ENCODE assay signal across 21 cellular contexts in the genomic region with DNA sequence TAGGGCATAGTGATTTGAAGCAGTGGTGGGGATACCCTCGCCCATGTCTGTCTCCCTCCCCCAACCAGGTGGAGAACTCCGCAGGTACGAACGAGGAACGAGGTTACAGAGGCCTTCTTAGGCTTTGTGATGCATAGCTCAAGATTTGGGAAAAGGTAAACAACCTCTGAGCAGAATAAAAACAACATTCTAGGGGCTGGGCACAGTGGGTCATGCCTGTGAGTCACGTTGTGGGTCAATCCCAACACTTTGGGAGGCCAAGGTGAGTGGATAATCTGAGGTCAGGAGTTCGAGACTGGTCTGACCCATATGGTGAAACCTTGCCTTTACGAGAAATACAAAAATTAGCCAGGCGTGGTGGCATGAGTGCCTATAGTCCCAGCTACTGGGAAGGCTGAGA. TPM values are rescaled to one million over a fixed set of nuclear protein-coding genes. Genes with fewer than 3 reads are reported as not detected.
A peak's percentile ranks its signal among the peaks of the same experiment; 100 is the strongest.
DNase-seq lines count a peak whose midpoint lies in the region; ATAC-seq, FAIRE-seq and TF ChIP-seq lines count a peak whose summit lies in the region.
"Had no signal": no experiment of that assay in that cellular context is flagged by ENCODE, and none has a peak within 500 bp of the region (broad histone marks: within the 10 kb centered on the region; RNA-seq: fewer than 3 reads in every experiment).

No MANE protein-coding gene starts in this region.

- H4K8ac ChIP-seq in H1 (ENCODE audit: extremely low read depth, insufficient read depth, low read length) = no peak overlapping the region

- no peak for TF ChIP-seq POLR2A in H1 (IDR thresholded peaks at IDR 0.05; ENCODE audit: control extremely low read depth in 1 of 2, low read depth in 2 of 2, low read length in 2 of 2)

- CTCF ChIA-PET in activated CD4-positive, alpha-beta T cell treated with anti-CD3 and anti-CD28 coated beads for 36 hours (lab: Charles Lee) = interaction anchor here (1.2 to 2.4 kb wide), 6 partner anchors 9 to 115 kb away, joined by 3 to 16 read pairs (median 5); no protein-coding TSS in a partner anchor
- CTCF ChIA-PET in H1 (lab: Charles Lee; ENCODE audit: partially characterized antibody) = interaction anchor here (0.7 to 3.8 kb wide), 10 partner anchors 9 to 107 kb away, joined by 3 to 15 read pairs (median 4); no protein-coding TSS in a partner anchor

- H3K4me1 Mint-ChIP-seq in activated CD4-positive, alpha-beta T cell treated with anti-CD3 and anti-CD28 coated beads for 36 hours = peaks cover 80% of the 10 kb centered on the region
- peaks cover 59% of the 10 kb centered on the region for H3K4me1 Mint-ChIP-seq in stimulated activated effector memory CD8-positive, alpha-beta T cell treated with anti-CD3 and anti-CD28 coated beads, Interleukin-12 subunit alpha, Interleukin-12 subunit beta, amount 100 ng/mL, for 72 hours

- no peak overlapping the region for H3K23ac ChIP-seq in H1 (ENCODE audit: insufficient read length)

- DNase-seq in activated CD4-positive, alpha-beta T cell treated with anti-CD3 and anti-CD28 coated beads for 36 hours = no peak
- no peak for DNase-seq in activated CD4-positive, alpha-beta T cell treated with anti-CD3 and anti-CD28 coated beads, Interleukin-2, amount 50 U/mL, for 48 hours
- DNase-seq in H1 (ENCODE audit: low read depth in 1 of 2, low spot score in 2 of 2) (no peak), NCI-H1436 treated with DMSO at 0.1 percent for 48 hours (lab: John Stamatoyannopoulos, UW) (no peak), hepatic stellate cell (ENCODE audit: low spot score) (no peak)
- DNase-seq in stimulated activated effector memory CD8-positive, alpha-beta T cell treated with anti-CD3 and anti-CD28 coated beads, Interleukin-12 subunit alpha, Interleukin-12 subunit beta, amount 100 ng/mL, for 72 hours (ENCODE audit: low spot score in 2 of 2) = no peak
- DNase-seq: 8988T; activated CD4-positive, CD25-positive, alpha-beta regulatory T cell; BE2C; cerebellar nuclear complex; effector memory CD4-positive, alpha-beta T cell; glutamatergic neuron; NCI-H1417 treated with DMSO at 0.1 percent for 48 hours; NCI-H2171 treated with DMSO at 0.1 percent for 48 hours; PC-3 had no signal

- no peaks in the 10 kb centered on the region for H3K79me1 ChIP-seq in H1 (ENCODE audit: low read depth, low read length)

- POLR2A ChIA-PET in activated CD4-positive, alpha-beta T cell treated with anti-CD3 and anti-CD28 coated beads for 36 hours (lab: Charles Lee) = interaction anchor here (1.4 kb wide), 1 partner anchor 30 kb away, joined by 4 read pairs; no protein-coding TSS in a partner anchor
- POLR2A ChIA-PET in H1 (lab: Charles Lee; ENCODE audit: partially characterized antibody) = interaction anchor here (1.1 kb wide), 1 partner anchor 27 kb away, joined by 4 read pairs; no protein-coding TSS in a partner anchor

- H3K27ac Mint-ChIP-seq in activated CD4-positive, alpha-beta T cell treated with anti-CD3 and anti-CD28 coated beads for 36 hours = peak overlapping the region; percentile 65
- peak overlapping the region; percentile 82 for H3K27ac Mint-ChIP-seq in stimulated activated effector memory CD8-positive, alpha-beta T cell treated with anti-CD3 and anti-CD28 coated beads, Interleukin-12 subunit alpha, Interleukin-12 subunit beta, amount 100 ng/mL, for 72 hours

- no peak for TF ChIP-seq CTCF in H1 (IDR thresholded peaks at IDR 0.05; ENCODE audit: control extremely low read depth in 1 of 3, insufficient read depth in 1 of 3, low read depth in 1 of 3, low read length in 3 of 3)

- intact Hi-C loops in activated CD4-positive, alpha-beta T cell treated with anti-CD3 and anti-CD28 coated beads for 36 hours (cut with DNase I, micrococcal nuclease) = loop anchor here in 1 of 2 experiments (5.0 kb wide), 1 partner anchor 34 kb away; no protein-coding TSS in a partner anchor

- no peak overlapping the region for H2AFZ ChIP-seq in H1 (ENCODE audit: low read length)
- H2AFZ ChIP-seq: parathyroid adenoma had no signal

- H3K79me2 ChIP-seq in H1 (ENCODE audit: control insufficient read depth in 1 of 2, insufficient read depth in 2 of 2, low read length in 2 of 2) = no peaks in the 10 kb centered on the region
- H3K79me2 ChIP-seq: parathyroid adenoma had no signal

- H2AK5ac ChIP-seq in H1 (ENCODE audit: low read depth, low read length) = no peak overlapping the region

- H3K4ac ChIP-seq in H1 (replicated peaks; ENCODE audit: insufficient read length, low read depth, low read length) = no peak overlapping the region

- TF ChIP-seq RAD21 in H1 (IDR thresholded peaks at IDR 0.05 in 1 of 2, conservative IDR thresholded peaks at IDR 0.05 in 1 of 2; ENCODE audit: low read depth in 2 of 2, low read length in 2 of 2) = no peak

- H3K9ac ChIP-seq in H1 (replicated peaks in 1 of 4; ENCODE audit: extremely low read depth in 1 of 4, low read depth in 3 of 4, low read length in 3 of 4) = no peak overlapping the region
- H3K9ac ChIP-seq: parathyroid adenoma had no signal

- H3K4me2 ChIP-seq in H1 (ENCODE audit: insufficient read depth in 1 of 2, low read depth in 2 of 2, low read length in 2 of 2) = no peak overlapping the region

- peaks cover 9% of the 10 kb centered on the region for H3K36me3 Mint-ChIP-seq in activated CD4-positive, alpha-beta T cell treated with anti-CD3 and anti-CD28 coated beads for 36 hours (ENCODE audit: low read depth)
- peaks cover 23% of the 10 kb centered on the region for H3K36me3 Mint-ChIP-seq in stimulated activated effector memory CD8-positive, alpha-beta T cell treated with anti-CD3 and anti-CD28 coated beads, Interleukin-12 subunit alpha, Interleukin-12 subunit beta, amount 100 ng/mL, for 72 hours

- H2BK20ac ChIP-seq in H1 (ENCODE audit: low read length) = no peak overlapping the region

- no peak overlapping the region for H3K4me3 Mint-ChIP-seq in activated CD4-positive, alpha-beta T cell treated with anti-CD3 and anti-CD28 coated beads for 36 hours
- no peak overlapping the region for H3K4me3 Mint-ChIP-seq in stimulated activated effector memory CD8-positive, alpha-beta T cell treated with anti-CD3 and anti-CD28 coated beads, Interleukin-12 subunit alpha, Interleukin-12 subunit beta, amount 100 ng/mL, for 72 hours

- H3K27me3 Mint-ChIP-seq in activated CD4-positive, alpha-beta T cell treated with anti-CD3 and anti-CD28 coated beads for 36 hours = no peaks in the 10 kb centered on the region

- peaks cover 4% of the 10 kb centered on the region; the same call in 1 of the 2 replicates for H3K36me3 ChIP-seq in KOPT-K1 (ENCODE audit: insufficient read depth, low read length)
- H3K36me3 ChIP-seq in H1 (ENCODE audit: control insufficient read depth in 2 of 4, insufficient read depth in 4 of 4, low read length in 3 of 4) = no peaks in the 10 kb centered on the region
- H3K36me3 ChIP-seq: BE2C had no signal

- ATAC-seq in activated CD4-positive, alpha-beta T cell treated with anti-CD3 and anti-CD28 coated beads for 36 hours = no peak
- ATAC-seq in stimulated activated effector memory CD8-positive, alpha-beta T cell treated with anti-CD3 and anti-CD28 coated beads, Interleukin-12 subunit alpha, Interleukin-12 subunit beta, amount 100 ng/mL, for 72 hours = no peak
- no peak for ATAC-seq in HG03442 (IDR thresholded peaks at IDR 0.05; ENCODE audit: unreplicated experiment)
- ATAC-seq: HepG2, PC-3 had no signal

- whole genome bisulfite sequencing in H1 (ENCODE audit: extremely low coverage in 1 of 2, insufficient coverage in 1 of 2, insufficient read length in 1 of 2, insufficient replicate concordance in 2 of 2, low coverage in 1 of 2, low lambda C conversion rate in 2 of 2, missing lambda C conversion rate in 1 of 2), 2 experiments = 85% methylated on average over 9 of the region's 9 CpGs; no CpG with 5 or more reads in 1 of the 2 experiments

- H3K56ac ChIP-seq in H1 (replicated peaks; ENCODE audit: insufficient read length, low read depth, low read length) = no peak overlapping the region

- H3K9me3 Mint-ChIP-seq in activated CD4-positive, alpha-beta T cell treated with anti-CD3 and anti-CD28 coated beads for 36 hours (ENCODE audit: low read depth) = no peaks in the 10 kb centered on the region
- H3K9me3 Mint-ChIP-seq in stimulated activated effector memory CD8-positive, alpha-beta T cell treated with anti-CD3 and anti-CD28 coated beads, Interleukin-12 subunit alpha, Interleukin-12 subunit beta, amount 100 ng/mL, for 72 hours = no peaks in the 10 kb centered on the region
- H3K9me3 Mint-ChIP-seq: T-helper 2 cell treated with Interferon-gamma antibody and Interleukin-4, amounts not matched to agents 5 μg/mL and 100 μg/mL, for 36 hours had no signal

- peak overlapping the region; percentile 71; the same call in 1 of the 2 replicates for H2BK12ac ChIP-seq in H1 (ENCODE audit: low read depth, low read length)

- H3K27me3 ChIP-seq in H1 (replicated peaks in 1 of 4; ENCODE audit: control insufficient read depth in 3 of 4, extremely low read depth in 1 of 4, insufficient read depth in 3 of 4, low read length in 3 of 4) = no peaks in the 10 kb centered on the region; a peak in 2 of 7 replicates
- H3K27me3 ChIP-seq: BE2C had no signal

- H2BK120ac ChIP-seq in H1 (replicated peaks; ENCODE audit: low read depth, low read length) = no peak overlapping the region

- H4K5ac ChIP-seq in H1 (ENCODE audit: insufficient read length, low read depth, low read length) = no peak overlapping the region

- no peak overlapping the region for H2BK15ac ChIP-seq in H1 (ENCODE audit: low read length)

- H3K9me3 ChIP-seq in KOPT-K1 (ENCODE audit: insufficient read depth, low read length, poor library complexity, severe bottlenecking) (no peaks in the 10 kb centered on the region), H1 (ENCODE audit: insufficient read depth in 2 of 2, low read depth in 1 of 2, low read length in 1 of 2) (no peaks in the 10 kb centered on the region; a peak in 2 of 4 replicates)
- H3K9me3 ChIP-seq: BE2C had no signal

- peak overlapping the region; percentile 98 for H3K27ac ChIP-seq in KOPT-K1 (ENCODE audit: low read depth, low read length, poor library complexity, severe bottlenecking)
- no peak overlapping the region for H3K27ac ChIP-seq in H1 (ENCODE audit: low read depth, low read length)
- H3K27ac ChIP-seq: parathyroid adenoma had no signal

- H3K18ac ChIP-seq in H1 (ENCODE audit: extremely low read depth, low read length) = no peak overlapping the region

- no peaks in the 10 kb centered on the region for H3K23me2 ChIP-seq in H1 (ENCODE audit: low read depth, low read length)

- no peak overlapping the region for H4K91ac ChIP-seq in H1 (replicated peaks; ENCODE audit: insufficient read length, low read length)

- no peak overlapping the region for H3K14ac ChIP-seq in H1 (ENCODE audit: insufficient read length)

- H3K4me3 ChIP-seq in H1 (ENCODE audit: extremely low read depth in 1 of 4, insufficient read depth in 2 of 4, low read depth in 3 of 4, low read length in 4 of 4) = no peak overlapping the region

- no peak overlapping the region for H2BK5ac ChIP-seq in H1 (ENCODE audit: low read depth, low read length)

- no peak for TF ChIP-seq EP300 in H1 (IDR thresholded peaks at IDR 0.05; ENCODE audit: borderline replicate concordance in 1 of 2, low read depth in 2 of 2, low read length in 2 of 2)

- no peak for FAIRE-seq in H1 (lab: Jason Lieb, UNC)
- FAIRE-seq: HepG2 had no signal

- no peaks in the 10 kb centered on the region for H4K20me1 ChIP-seq in H1 (replicated peaks in 1 of 2; ENCODE audit: control insufficient read depth in 1 of 2, insufficient read depth in 2 of 2, low read length in 2 of 2)

- H3K4me1 ChIP-seq in H1 (replicated peaks in 1 of 4; ENCODE audit: control insufficient read depth in 3 of 4, insufficient read depth in 4 of 4, low read length in 3 of 4) = peaks cover 0 to 5% (median 2%) of the 10 kb centered on the region in 4 experiments; a peak in 2 of 7 replicates
- H3K4me1 ChIP-seq: BE2C, parathyroid adenoma had no signal

RNA-seq across cellular contexts. Expression of gene LCP2, which starts 3.6 kb away (rescaled TPM):
- 100 to 1,000 TPM; 173 to 232 TPM for total RNA-seq in activated CD4-positive, alpha-beta T cell treated with anti-CD3 and anti-CD28 coated beads for 36 hours
- 0.26 and 0.42 TPM in 2 replicates for total RNA-seq in H1 (2021; fragmentation: NEBNext Ultra II Directional; extraction: Animal tissue kit (Norgen Biotek cat#: 25700))
- polyA plus RNA-seq in H1 (2011; rRNA removed) = 0.11 and 0.33 TPM in 2 replicates
- 0.25 TPM for polyA plus RNA-seq in H1 (2011; cell fraction: cytosol; rRNA removed)
- polyA plus RNA-seq in H1 (2011; cell fraction: nucleus; rRNA removed) = not detected
- 0.14 to 0.25 TPM (median 0.19 TPM) in 4 replicates for polyA plus RNA-seq in H1 (2012, experiment 1 of 2)
- 0.08 TPM for polyA plus RNA-seq in H1 (2012, experiment 2 of 2)
- polyA plus RNA-seq in H1 (2013, experiment 1 of 2) = 0.47 TPM
- 0.37 TPM for polyA plus RNA-seq in H1 (2013, experiment 2 of 2)
- 0.22 and 0.24 TPM in 2 replicates for polyA minus RNA-seq in H1 (2011; rRNA and poly(A)+ RNA removed)
- polyA minus RNA-seq in H1 (2011; cell fraction: cytosol; rRNA and poly(A)+ RNA removed) = not detected
- polyA minus RNA-seq in H1 (2011; cell fraction: nucleus; rRNA and poly(A)+ RNA removed) = 0.30 TPM
- total RNA-seq: fibroblast of lung, HepG2, PC-3 had no signal
- polyA plus RNA-seq: fibroblast of lung, HepG2 had no signal

Comparison
In these comparisons a context has a peak if more than half of its experiments do, and no peak if none do; other contexts are left out.
1. RNA of gene LCP2, which starts 3.6 kb away (total RNA-seq): 173 to 232 TPM in activated CD4-positive, alpha-beta T cell treated with anti-CD3 and anti-CD28 coated beads for 36 hours; 0.26 to 0.42 TPM in H1; every median in the first group is over 100 times any median in the second.